11 cellular contexts compared by ENCODE assay signal in the genomic region with DNA sequence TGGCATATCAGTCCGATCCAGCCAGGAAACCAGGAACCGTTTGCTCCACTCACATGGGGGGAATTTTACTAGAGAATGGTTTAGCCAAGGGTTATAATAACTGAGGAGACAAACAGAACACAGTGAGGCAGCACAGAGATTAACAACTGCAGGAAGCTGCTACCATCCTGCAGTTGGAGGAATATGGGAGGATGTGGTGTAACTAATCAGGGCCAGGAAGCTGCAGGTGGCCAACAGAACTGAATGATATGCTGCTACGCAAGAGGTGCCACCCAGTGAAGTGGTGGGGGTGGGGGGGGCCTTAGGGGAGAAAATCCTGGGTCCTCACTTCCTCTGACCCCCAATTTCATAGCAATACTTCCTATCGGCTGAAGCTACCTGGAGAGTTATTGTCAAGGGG.
DNase-seq lines count a peak whose midpoint lies in the region; ATAC-seq and TF ChIP-seq lines count a peak whose summit lies in the region.
"Had no signal": no experiment of that assay in that cellular context is flagged by ENCODE, and none has a peak within 500 bp of the region (broad histone marks: within the 10 kb centered on the region; RNA-seq: fewer than 3 reads in every experiment).

No MANE protein-coding gene starts in this region.

- H3K27ac Mint-ChIP-seq in activated CD4-positive, alpha-beta T cell treated with anti-CD3 and anti-CD28 coated beads for 36 hours = peak overlapping the region; percentile 56
- peak overlapping the region; percentile 80 for H3K27ac Mint-ChIP-seq in activated B cell treated with CpG ODN at 0.5 μM for 24 hours
- peak overlapping the region; percentile 11 to 26 for H3K27ac Mint-ChIP-seq in natural killer cell treated with Interleukin-12 subunit alpha and Interleukin-12 subunit beta and Interleukin-15 and Interleukin-18, amount 100 ng/mL, for 72 hours
- H3K27ac Mint-ChIP-seq: neural progenitor cell had no signal

- H3K4me1 Mint-ChIP-seq in activated CD4-positive, alpha-beta T cell treated with anti-CD3 and anti-CD28 coated beads for 36 hours = peaks cover 83% of the 10 kb centered on the region
- peaks cover 70% of the 10 kb centered on the region for H3K4me1 Mint-ChIP-seq in activated B cell treated with CpG ODN at 0.5 μM for 24 hours
- peaks cover 49 to 52% of the 10 kb centered on the region in 2 donors for H3K4me1 Mint-ChIP-seq in natural killer cell treated with Interleukin-12 subunit alpha and Interleukin-12 subunit beta and Interleukin-15 and Interleukin-18, amount 100 ng/mL, for 72 hours (ENCODE audit: low read depth in 2 of 2)

- in situ Hi-C loops in KBM-7 (cut with MboI; ENCODE audit: low pct_unique_long_range_greater_than_20kb, low sequenced_read_pairs) = no loop called here

- CTCF ChIA-PET in activated CD4-positive, alpha-beta T cell treated with anti-CD3 and anti-CD28 coated beads for 36 hours (lab: Charles Lee) = interaction anchor here (0.8 to 1.3 kb wide), 5 partner anchors 13 to 576 kb away, joined by 3 to 6 read pairs (median 4); no protein-coding TSS in a partner anchor
- CTCF ChIA-PET in activated B cell treated with CpG ODN at 0.5 μM for 24 hours (lab: Charles Lee) = no interaction called here

- intact Hi-C loops in activated CD4-positive, alpha-beta T cell treated with anti-CD3 and anti-CD28 coated beads for 36 hours (cut with DNase I, micrococcal nuclease) = loop anchor here (2.0 to 10.0 kb wide), 2 partner anchors 14 to 888 kb away; no protein-coding TSS in a partner anchor
- intact Hi-C loops in activated B cell treated with CpG ODN at 0.5 μM for 24 hours (cut with micrococcal nuclease) = no loop called here

- no peak overlapping the region for H3K4me3 Mint-ChIP-seq in activated CD4-positive, alpha-beta T cell treated with anti-CD3 and anti-CD28 coated beads for 36 hours
- peak overlapping the region; percentile 54 for H3K4me3 Mint-ChIP-seq in activated B cell treated with CpG ODN at 0.5 μM for 24 hours
- peak overlapping the region; percentile 1 for H3K4me3 Mint-ChIP-seq in natural killer cell treated with Interleukin-12 subunit alpha and Interleukin-12 subunit beta and Interleukin-15 and Interleukin-18, amount 100 ng/mL, for 72 hours
- H3K4me3 Mint-ChIP-seq: neural progenitor cell had no signal

- TF ChIP-seq CTCF in activated B cell treated with CpG ODN at 0.5 μM for 24 hours (IDR thresholded peaks at IDR 0.05) = no peak

- H3K9me3 Mint-ChIP-seq in activated CD4-positive, alpha-beta T cell treated with anti-CD3 and anti-CD28 coated beads for 36 hours (ENCODE audit: low read depth) = no peaks in the 10 kb centered on the region
- H3K9me3 Mint-ChIP-seq in activated B cell treated with CpG ODN at 0.5 μM for 24 hours = peaks cover 4% of the 10 kb centered on the region
- H3K9me3 Mint-ChIP-seq in natural killer cell treated with Interleukin-12 subunit alpha and Interleukin-12 subunit beta and Interleukin-15 and Interleukin-18, amount 100 ng/mL, for 72 hours = no peaks in the 10 kb centered on the region
- H3K9me3 Mint-ChIP-seq: neural progenitor cell had no signal

- POLR2A ChIA-PET in activated CD4-positive, alpha-beta T cell treated with anti-CD3 and anti-CD28 coated beads for 36 hours (lab: Charles Lee) = interaction anchor here (1.1 kb wide), 1 partner anchor 26 kb away, joined by 3 read pairs; no protein-coding TSS in a partner anchor
- POLR2A ChIA-PET in activated B cell treated with CpG ODN at 0.5 μM for 24 hours (lab: Charles Lee) = interaction anchor here (0.7 kb wide), 1 partner anchor 495 kb away, joined by 6 read pairs; no protein-coding TSS in a partner anchor

- peak; percentile 35 for ATAC-seq in activated CD4-positive, alpha-beta T cell treated with anti-CD3 and anti-CD28 coated beads for 36 hours
- peak; percentile 16 for ATAC-seq in activated B cell treated with CpG ODN at 0.5 μM for 24 hours (ENCODE audit: low read depth)
- ATAC-seq in natural killer cell treated with Interleukin-12 subunit alpha and Interleukin-12 subunit beta and Interleukin-15 and Interleukin-18, amount 100 ng/mL, for 72 hours = peak; percentile 56 to 58
- no peak for ATAC-seq in HG03175 (IDR thresholded peaks at IDR 0.05; ENCODE audit: unreplicated experiment)
- no peak for ATAC-seq in esophagus mucosa
- ATAC-seq: A549 had no signal

- H3K27me3 Mint-ChIP-seq in activated CD4-positive, alpha-beta T cell treated with anti-CD3 and anti-CD28 coated beads for 36 hours = no peaks in the 10 kb centered on the region
- no peaks in the 10 kb centered on the region for H3K27me3 Mint-ChIP-seq in activated B cell treated with CpG ODN at 0.5 μM for 24 hours
- no peaks in the 10 kb centered on the region for H3K27me3 Mint-ChIP-seq in natural killer cell treated with Interleukin-12 subunit alpha and Interleukin-12 subunit beta and Interleukin-15 and Interleukin-18, amount 100 ng/mL, for 72 hours

- peaks cover 9% of the 10 kb centered on the region for H3K36me3 Mint-ChIP-seq in activated CD4-positive, alpha-beta T cell treated with anti-CD3 and anti-CD28 coated beads for 36 hours (ENCODE audit: low read depth)
- H3K36me3 Mint-ChIP-seq in activated B cell treated with CpG ODN at 0.5 μM for 24 hours (ENCODE audit: low read depth) = no peaks in the 10 kb centered on the region
- H3K36me3 Mint-ChIP-seq in natural killer cell treated with Interleukin-12 subunit alpha and Interleukin-12 subunit beta and Interleukin-15 and Interleukin-18, amount 100 ng/mL, for 72 hours = no peaks in the 10 kb centered on the region
- H3K36me3 Mint-ChIP-seq: neural progenitor cell had no signal

- peak; percentile 16 for DNase-seq in activated CD4-positive, alpha-beta T cell treated with anti-CD3 and anti-CD28 coated beads for 36 hours
- DNase-seq in activated CD4-positive, alpha-beta T cell treated with anti-CD3 and anti-CD28 coated beads, Interleukin-2, amount 50 U/mL, for 48 hours = no peak
- peak; percentile 72 for DNase-seq in KBM-7
- DNase-seq in activated B cell treated with CpG ODN at 0.5 μM for 24 hours = no peak
- DNase-seq in natural killer cell treated with Interleukin-12 subunit alpha and Interleukin-12 subunit beta and Interleukin-15 and Interleukin-18, amount 100 ng/mL, for 72 hours (ENCODE audit: low spot score) = no peak
- no peak for DNase-seq in NCI-H1092 (lab: John Stamatoyannopoulos, UW)
- DNase-seq: activated CD8-positive, alpha-beta memory T cell treated with anti-CD3 and anti-CD28 coated beads for 24 hours had no signal

Comparison
In these comparisons a context has a peak if more than half of its experiments do, and no peak if none do; other contexts are left out.
1. DNase-seq: peak in activated CD4-positive, alpha-beta T cell treated with anti-CD3 and anti-CD28 coated beads for 36 hours (single experiment) and KBM-7 (single experiment); none in activated CD4-positive, alpha-beta T cell treated with anti-CD3 and anti-CD28 coated beads, Interleukin-2, amount 50 U/mL, for 48 hours (0 of 2), activated B cell treated with CpG ODN at 0.5 μM for 24 hours (single experiment), natural killer cell treated with Interleukin-12 subunit alpha and Interleukin-12 subunit beta and Interleukin-15 and Interleukin-18, amount 100 ng/mL, for 72 hours (single experiment) and NCI-H1092 (single experiment).
2. ATAC-seq: peak in activated CD4-positive, alpha-beta T cell treated with anti-CD3 and anti-CD28 coated beads for 36 hours (single experiment), activated B cell treated with CpG ODN at 0.5 μM for 24 hours (single experiment) and natural killer cell treated with Interleukin-12 subunit alpha and Interleukin-12 subunit beta and Interleukin-15 and Interleukin-18, amount 100 ng/mL, for 72 hours (2 of 2); none in HG03175 (single experiment) and esophagus mucosa (single experiment).
3. H3K27ac Mint-ChIP-seq: peak in every context shown above with its lines; median percentile 80 in activated B cell treated with CpG ODN at 0.5 μM for 24 hours; 56 in activated CD4-positive, alpha-beta T cell treated with anti-CD3 and anti-CD28 coated beads for 36 hours; 18 in natural killer cell treated with Interleukin-12 subunit alpha and Interleukin-12 subunit beta and Interleukin-15 and Interleukin-18, amount 100 ng/mL, for 72 hours.